In genomic region chr3:192795021-192795420, GRCh38 we compare ENCODE assay signal across 24 cellular contexts.
"Had no signal": no experiment of that assay in that cellular context is flagged by ENCODE, and none has a peak within 500 bp of the region (broad histone marks: within the 10 kb centered on the region; RNA-seq: fewer than 3 reads in every experiment).

No MANE protein-coding gene starts in this region.

- H3K4me1 Mint-ChIP-seq: activated B cell treated with CpG ODN at 0.5 μM for 24 hours; activated CD8-positive, alpha-beta memory T cell treated with anti-CD3 and anti-CD28 coated beads, Interleukin-2, amount 10 ng/mL, durations not matched to agents 7 days and 5 days; activated naive CD4-positive, alpha-beta T cell treated with anti-CD3 and anti-CD28 coated beads, Interleukin-2, amount 50 U/mL, for 24 hours; brain had no signal

- H3K27me3 Mint-ChIP-seq: activated CD4-positive, alpha-beta T cell treated with anti-CD3 and anti-CD28 coated beads, Interleukin-2, amount 10 ng/mL, durations not matched to agents 24 days and 14 days; activated CD8-positive, alpha-beta memory T cell treated with anti-CD3 and anti-CD28 coated beads, Interleukin-2, amount 10 ng/mL, durations not matched to agents 7 days and 5 days; activated naive CD4-positive, alpha-beta T cell treated with anti-CD3 and anti-CD28 coated beads, Interleukin-2, amount 50 U/mL, for 24 hours; activated T-cell treated with anti-CD3 and anti-CD28 coated beads, Interleukin-2, amount 50 U/mL, for 24 hours; brain had no signal

- FAIRE-seq: RCC 7860 had no signal

- H3K4me3 Mint-ChIP-seq: activated B cell treated with CpG ODN at 0.5 μM for 24 hours; activated CD4-positive, alpha-beta T cell treated with anti-CD3 and anti-CD28 coated beads, Interleukin-2, amount 10 ng/mL, durations not matched to agents 24 days and 14 days; activated CD8-positive, alpha-beta memory T cell treated with anti-CD3 and anti-CD28 coated beads, Interleukin-2, amount 10 ng/mL, durations not matched to agents 7 days and 5 days; activated naive CD4-positive, alpha-beta T cell treated with anti-CD3 and anti-CD28 coated beads, Interleukin-2, amount 50 U/mL, for 24 hours; activated T-cell treated with anti-CD3 and anti-CD28 coated beads, Interleukin-2, amount 50 U/mL, for 24 hours; activated T-helper 1 cell treated with anti-CD3 and anti-CD28 coated beads, Interleukin-12 subunit alpha, Interleukin-12 subunit beta, Interleukin-2, Interleukin-4 antibody, amounts not matched to agents 30 ng/mL and 10 ng/mL and 1 ng/mL, durations not matched to agents 14 hours and 24 hours and 36 hours; brain; T-helper 1 cell treated with Interleukin-12 subunit alpha and Interleukin-12 subunit beta and Interleukin-4 antibody, amounts not matched to agents 30 μg/mL and 1 μg/mL, for 36 hours had no signal

- H3K27ac Mint-ChIP-seq: activated B cell treated with CpG ODN at 0.5 μM for 24 hours; activated CD4-positive, alpha-beta T cell treated with anti-CD3 and anti-CD28 coated beads, Interleukin-2, amount 10 ng/mL, durations not matched to agents 24 days and 14 days; activated CD8-positive, alpha-beta memory T cell treated with anti-CD3 and anti-CD28 coated beads, Interleukin-2, amount 10 ng/mL, durations not matched to agents 7 days and 5 days; activated naive CD4-positive, alpha-beta T cell treated with anti-CD3 and anti-CD28 coated beads, Interleukin-2, amount 50 U/mL, for 24 hours; activated T-cell treated with anti-CD3 and anti-CD28 coated beads, Interleukin-2, amount 50 U/mL, for 24 hours; activated T-helper 1 cell treated with anti-CD3 and anti-CD28 coated beads, Interleukin-12 subunit alpha, Interleukin-12 subunit beta, Interleukin-2, Interleukin-4 antibody, amounts not matched to agents 30 ng/mL and 10 ng/mL and 1 ng/mL, durations not matched to agents 14 hours and 24 hours and 36 hours; brain; T-helper 1 cell treated with Interleukin-12 subunit alpha and Interleukin-12 subunit beta and Interleukin-4 antibody, amounts not matched to agents 30 μg/mL and 1 μg/mL, for 36 hours had no signal

- DNase-seq: activated B cell treated with CpG ODN at 0.5 μM for 24 hours; activated CD4-positive, alpha-beta T cell treated with anti-CD3 and anti-CD28 coated beads for 1 hour; activated CD4-positive, alpha-beta T cell treated with anti-CD3 and anti-CD28 coated beads, Interleukin-2, amount 10 ng/mL, durations not matched to agents 24 days and 14 days; activated CD4-positive, alpha-beta T cell treated with anti-CD3 and anti-CD28 coated beads, Interleukin-2, amount 50 U/mL, for 48 hours; activated CD8-positive, alpha-beta memory T cell treated with anti-CD3 and anti-CD28 coated beads, Interleukin-2, amount 10 ng/mL, durations not matched to agents 7 days and 5 days; activated effector memory CD4-positive, alpha-beta T cell treated with Interleukin-2 at 50 U/mL for 16 hours; activated naive CD4-positive, alpha-beta T cell; activated T-cell treated with anti-CD3 and anti-CD28 coated beads, Interleukin-2, amount 50 U/mL, for 24 hours; aorta; cerebellar nuclear complex; Kasumi-1; KBM-7; NCI-H1048; NCI-H1930; NCI-H2171; NCI-H2227 treated with DMSO at 0.1 percent for 48 hours; NCI-H69; PC-3; SHP77 treated with DMSO at 0.1 percent for 48 hours had no signal

- H3K36me3 Mint-ChIP-seq: activated CD8-positive, alpha-beta memory T cell treated with anti-CD3 and anti-CD28 coated beads, Interleukin-2, amount 10 ng/mL, durations not matched to agents 7 days and 5 days had no signal

- H3K9me3 Mint-ChIP-seq: activated B cell treated with CpG ODN at 0.5 μM for 24 hours; activated CD4-positive, alpha-beta T cell treated with anti-CD3 and anti-CD28 coated beads, Interleukin-2, amount 10 ng/mL, durations not matched to agents 24 days and 14 days; activated naive CD4-positive, alpha-beta T cell treated with anti-CD3 and anti-CD28 coated beads, Interleukin-2, amount 50 U/mL, for 24 hours; activated T-cell treated with anti-CD3 and anti-CD28 coated beads, Interleukin-2, amount 50 U/mL, for 24 hours; activated T-helper 1 cell treated with anti-CD3 and anti-CD28 coated beads, Interleukin-12 subunit alpha, Interleukin-12 subunit beta, Interleukin-2, Interleukin-4 antibody, amounts not matched to agents 30 ng/mL and 10 ng/mL and 1 ng/mL, durations not matched to agents 14 hours and 24 hours and 36 hours; brain; T-helper 1 cell treated with Interleukin-12 subunit alpha and Interleukin-12 subunit beta and Interleukin-4 antibody, amounts not matched to agents 30 μg/mL and 1 μg/mL, for 36 hours had no signal

- ATAC-seq: activated CD8-positive, alpha-beta memory T cell treated with anti-CD3 and anti-CD28 coated beads, Interleukin-2, amount 10 ng/mL, durations not matched to agents 7 days and 5 days; PC-3 had no signal
